28 cellular contexts compared by ENCODE assay signal in genomic region chr3:142785996-142786395, GRCh38.
"Had no signal": no experiment of that assay in that cellular context is flagged by ENCODE, and none has a peak within 500 bp of the region (broad histone marks: within the 10 kb centered on the region; RNA-seq: fewer than 3 reads in every experiment).

No MANE protein-coding gene starts in this region.

- H3K4me3 Mint-ChIP-seq: activated CD4-positive, alpha-beta memory T cell treated with anti-CD3 and anti-CD28 coated beads, Interleukin-2, amount 10 ng/mL, durations not matched to agents 7 days and 5 days; activated CD4-positive, alpha-beta T cell treated with anti-CD3 and anti-CD28 coated beads, Interleukin-2, amount 10 ng/mL, durations not matched to agents 7 days and 5 days; activated naive CD4-positive, alpha-beta T cell treated with anti-CD3 and anti-CD28 coated beads, Interleukin-2, amount 10 ng/mL, durations not matched to agents 7 days and 5 days; activated naive CD8-positive, alpha-beta T cell treated with anti-CD3 and anti-CD28 coated beads, Interleukin-2, amount 10 ng/mL, durations not matched to agents 7 days and 5 days; activated T-cell treated with anti-CD3 and anti-CD28 coated beads, Interleukin-2, amount 50 U/mL, for 24 hours; activated T-cell treated with anti-CD3 and anti-CD28 coated beads, Interleukin-2, amount 50 U/mL, for 72 hours; brain; T-helper 17 cell had no signal

- H3K27ac ChIP-seq: ascending aorta, breast epithelium, cardiac muscle cell, colonic mucosa had no signal

- H3K27ac Mint-ChIP-seq: activated CD4-positive, alpha-beta memory T cell treated with anti-CD3 and anti-CD28 coated beads, Interleukin-2, amount 10 ng/mL, durations not matched to agents 7 days and 5 days; activated CD4-positive, alpha-beta T cell treated with anti-CD3 and anti-CD28 coated beads, Interleukin-2, amount 10 ng/mL, durations not matched to agents 7 days and 5 days; activated naive CD4-positive, alpha-beta T cell treated with anti-CD3 and anti-CD28 coated beads, Interleukin-2, amount 10 ng/mL, durations not matched to agents 7 days and 5 days; activated naive CD4-positive, alpha-beta T cell treated with anti-CD3 and anti-CD28 coated beads, Interleukin-2, amount 50 U/mL, for 72 hours; activated naive CD8-positive, alpha-beta T cell treated with anti-CD3 and anti-CD28 coated beads, Interleukin-2, amount 10 ng/mL, durations not matched to agents 7 days and 5 days; activated T-cell treated with anti-CD3 and anti-CD28 coated beads, Interleukin-2, amount 50 U/mL, for 24 hours; activated T-cell treated with anti-CD3 and anti-CD28 coated beads, Interleukin-2, amount 50 U/mL, for 72 hours; T-helper 17 cell had no signal

- H3K36me3 Mint-ChIP-seq: activated naive CD4-positive, alpha-beta T cell treated with anti-CD3 and anti-CD28 coated beads, Interleukin-2, amount 10 ng/mL, durations not matched to agents 7 days and 5 days; activated naive CD4-positive, alpha-beta T cell treated with anti-CD3 and anti-CD28 coated beads, Interleukin-2, amount 50 U/mL, for 72 hours; activated naive CD8-positive, alpha-beta T cell treated with anti-CD3 and anti-CD28 coated beads, Interleukin-2, amount 10 ng/mL, durations not matched to agents 7 days and 5 days had no signal

- H3K9me3 Mint-ChIP-seq: activated CD4-positive, alpha-beta memory T cell treated with anti-CD3 and anti-CD28 coated beads, Interleukin-2, amount 10 ng/mL, durations not matched to agents 7 days and 5 days; activated CD4-positive, alpha-beta T cell treated with anti-CD3 and anti-CD28 coated beads, Interleukin-2, amount 10 ng/mL, durations not matched to agents 7 days and 5 days; activated naive CD4-positive, alpha-beta T cell treated with anti-CD3 and anti-CD28 coated beads, Interleukin-2, amount 10 ng/mL, durations not matched to agents 7 days and 5 days; activated naive CD4-positive, alpha-beta T cell treated with anti-CD3 and anti-CD28 coated beads, Interleukin-2, amount 50 U/mL, for 72 hours; activated naive CD8-positive, alpha-beta T cell treated with anti-CD3 and anti-CD28 coated beads, Interleukin-2, amount 10 ng/mL, durations not matched to agents 7 days and 5 days; activated T-cell treated with anti-CD3 and anti-CD28 coated beads, Interleukin-2, amount 50 U/mL, for 24 hours; activated T-cell treated with anti-CD3 and anti-CD28 coated beads, Interleukin-2, amount 50 U/mL, for 72 hours; brain had no signal

- H3K36me3 ChIP-seq: breast epithelium, colonic mucosa had no signal

- H3K4me3 ChIP-seq: ascending aorta, breast epithelium, cardiac muscle cell, colonic mucosa had no signal

- H3K27me3 Mint-ChIP-seq: activated naive CD4-positive, alpha-beta T cell treated with anti-CD3 and anti-CD28 coated beads, Interleukin-2, amount 10 ng/mL, durations not matched to agents 7 days and 5 days; activated T-cell treated with anti-CD3 and anti-CD28 coated beads, Interleukin-2, amount 50 U/mL, for 24 hours; brain; T-helper 17 cell had no signal

- H3K4me1 Mint-ChIP-seq: activated CD4-positive, alpha-beta memory T cell treated with anti-CD3 and anti-CD28 coated beads, Interleukin-2, amount 10 ng/mL, durations not matched to agents 7 days and 5 days; activated CD4-positive, alpha-beta T cell treated with anti-CD3 and anti-CD28 coated beads, Interleukin-2, amount 10 ng/mL, durations not matched to agents 7 days and 5 days; activated naive CD4-positive, alpha-beta T cell treated with anti-CD3 and anti-CD28 coated beads, Interleukin-2, amount 10 ng/mL, durations not matched to agents 7 days and 5 days; activated naive CD8-positive, alpha-beta T cell treated with anti-CD3 and anti-CD28 coated beads, Interleukin-2, amount 10 ng/mL, durations not matched to agents 7 days and 5 days; brain; T-helper 17 cell had no signal

- H3K27me3 ChIP-seq: ascending aorta, breast epithelium, cardiac muscle cell, colonic mucosa had no signal

- DNase-seq: activated CD4-positive, alpha-beta memory T cell treated with anti-CD3 and anti-CD28 coated beads, Interleukin-2, amount 10 ng/mL, durations not matched to agents 7 days and 5 days; activated CD4-positive, alpha-beta T cell treated with anti-CD3 and anti-CD28 coated beads for 1 hour; activated CD4-positive, alpha-beta T cell treated with anti-CD3 and anti-CD28 coated beads for 4 hours; activated CD4-positive, alpha-beta T cell treated with anti-CD3 and anti-CD28 coated beads, Interleukin-2, amount 10 ng/mL, durations not matched to agents 7 days and 5 days; activated CD4-positive, alpha-beta T cell treated with anti-CD3 and anti-CD28 coated beads, Interleukin-2, amount 50 U/mL, for 4 hours; activated CD4-positive, CD25-positive, alpha-beta regulatory T cell; activated CD8-positive, alpha-beta memory T cell treated with anti-CD3 and anti-CD28 coated beads, Interleukin-2, amount 50 U/mL, for 48 hours; activated gamma-delta T cell; activated naive CD4-positive, alpha-beta T cell; activated naive CD4-positive, alpha-beta T cell treated with anti-CD3 and anti-CD28 coated beads, Interleukin-2, amount 10 ng/mL, durations not matched to agents 7 days and 5 days; activated naive CD8-positive, alpha-beta T cell treated with anti-CD3 and anti-CD28 coated beads, Interleukin-2, amount 10 ng/mL, durations not matched to agents 7 days and 5 days; activated T-cell treated with anti-CD3 and anti-CD28 coated beads for 4 hours; activated T-cell treated with anti-CD3 and anti-CD28 coated beads, Interleukin-2, amount 50 U/mL, for 24 hours; activated T-cell treated with anti-CD3 and anti-CD28 coated beads, Interleukin-2, amount 50 U/mL, for 72 hours; central memory CD4-positive, alpha-beta T cell; cerebellar nuclear complex; colonic mucosa; effector CD8-positive, alpha-beta T cell; foreskin fibroblast; head of caudate nucleus; T-helper 1 cell; T-helper 17 cell had no signal

- H3K4me1 ChIP-seq: ascending aorta, breast epithelium, colonic mucosa had no signal

- H3K9me3 ChIP-seq: ascending aorta, breast epithelium, colonic mucosa had no signal

- ATAC-seq: activated naive CD4-positive, alpha-beta T cell treated with anti-CD3 and anti-CD28 coated beads, Interleukin-2, amount 50 U/mL, for 72 hours; activated T-cell treated with anti-CD3 and anti-CD28 coated beads, Interleukin-2, amount 50 U/mL, for 72 hours; esophagus mucosa; T-helper 17 cell had no signal
